ENCODE assay signal across 15 cellular contexts in genomic region chr11:10019906-10020682, GRCh38.
A peak's percentile ranks its signal among the peaks of the same experiment; 100 is the strongest.
DNase-seq lines count a peak whose midpoint lies in the region; ATAC-seq and TF ChIP-seq lines count a peak whose summit lies in the region.
"Had no signal": no experiment of that assay in that cellular context is flagged by ENCODE, and none has a peak within 500 bp of the region (broad histone marks: within the 10 kb centered on the region; RNA-seq: fewer than 3 reads in every experiment).

No MANE protein-coding gene starts in this region.

- no peak for TF ChIP-seq CTCF in mammary epithelial cell (conservative IDR thresholded peaks at IDR 0.05 in 1 of 2, IDR thresholded peaks at IDR 0.05 in 1 of 2; ENCODE audit: extremely low read depth in 1 of 2, insufficient read depth in 1 of 2, low read depth in 1 of 2, low read length in 2 of 2)
- no peak for TF ChIP-seq CTCF in progenitor cell of endocrine pancreas (IDR thresholded peaks at IDR 0.05; ENCODE audit: unreplicated experiment)
- TF ChIP-seq CTCF in CD8-positive, alpha-beta T cell (IDR thresholded peaks at IDR 0.05) = no peak
- no peak for TF ChIP-seq CTCF in GM10266 (IDR thresholded peaks at IDR 0.05; ENCODE audit: control insufficient read depth, insufficient read depth, low read depth, missing control alignments)

- H4K20me1 ChIP-seq in Karpas-422 (ENCODE audit: insufficient read depth, low read depth, low read length) = no peaks in the 10 kb centered on the region
- no peaks in the 10 kb centered on the region for H4K20me1 ChIP-seq in mammary epithelial cell (ENCODE audit: insufficient read depth, low read length)

- H3K27me3 Mint-ChIP-seq in progenitor cell of endocrine pancreas = no peaks in the 10 kb centered on the region
- no peaks in the 10 kb centered on the region for H3K27me3 Mint-ChIP-seq in CD8-positive, alpha-beta T cell (ENCODE audit: low read depth)
- H3K27me3 Mint-ChIP-seq: activated naive CD8-positive, alpha-beta T cell treated with anti-CD3 and anti-CD28 coated beads, Interleukin-2, amount 10 ng/mL, durations not matched to agents 7 days and 5 days had no signal

- H3K36me3 Mint-ChIP-seq in progenitor cell of endocrine pancreas (ENCODE audit: insufficient read depth) = peaks cover 6% of the 10 kb centered on the region
- peaks cover 10% of the 10 kb centered on the region for H3K36me3 Mint-ChIP-seq in CD8-positive, alpha-beta T cell
- H3K36me3 Mint-ChIP-seq: activated naive CD8-positive, alpha-beta T cell treated with anti-CD3 and anti-CD28 coated beads, Interleukin-2, amount 10 ng/mL, durations not matched to agents 7 days and 5 days; CD4-positive, CD25-positive, alpha-beta regulatory T cell had no signal

- CTCF ChIA-PET in mammary epithelial cell (lab: Charles Lee; ENCODE audit: low non-redundant PET) = interaction anchor here (0.9 kb wide), 1 partner anchor 285 kb away, joined by 3 read pairs; the partner anchor contains the start of gene ADM
- CTCF ChIA-PET in CD8-positive, alpha-beta T cell (lab: Charles Lee) = no interaction called here

- peaks cover 27% of the 10 kb centered on the region for H3K4me1 Mint-ChIP-seq in progenitor cell of endocrine pancreas (ENCODE audit: low read depth)
- peaks cover 14% of the 10 kb centered on the region for H3K4me1 Mint-ChIP-seq in CD8-positive, alpha-beta T cell (ENCODE audit: low read depth)

- H3K4me3 Mint-ChIP-seq in progenitor cell of endocrine pancreas (ENCODE audit: low read depth) = no peak overlapping the region
- no peak overlapping the region for H3K4me3 Mint-ChIP-seq in CD8-positive, alpha-beta T cell
- H3K4me3 Mint-ChIP-seq: activated naive CD8-positive, alpha-beta T cell treated with anti-CD3 and anti-CD28 coated beads, Interleukin-2, amount 10 ng/mL, durations not matched to agents 7 days and 5 days; CD4-positive, CD25-positive, alpha-beta regulatory T cell had no signal

- H3K4me3 ChIP-seq in Karpas-422 (ENCODE audit: low read length) (no peak overlapping the region), mammary epithelial cell (replicated peaks in 1 of 3; ENCODE audit: insufficient read depth in 1 of 3, low read depth in 2 of 3, low read length in 3 of 3) (no peak overlapping the region)
- no peak overlapping the region for H3K4me3 ChIP-seq in CD8-positive, alpha-beta T cell (ENCODE audit: low read depth, low read length)
- H3K4me3 ChIP-seq: right atrium auricular region had no signal

- 54% methylated on average over 7 of the region's 7 CpGs for whole genome bisulfite sequencing in mammary epithelial cell (ENCODE audit: low coverage, missing lambda C conversion rate)

- dilution Hi-C loops in mammary epithelial cell (cut with HindIII; ENCODE audit: low sequenced_read_pairs) = no loop called here

- intact Hi-C loops in mammary epithelial cell (cut with micrococcal nuclease) = no loop called here
- intact Hi-C loops in CD8-positive, alpha-beta T cell (cut with DNase I, micrococcal nuclease) = no loop called here

- no peak overlapping the region for H3K9ac ChIP-seq in Karpas-422 (ENCODE audit: low read length)
- H3K9ac ChIP-seq in mammary epithelial cell (ENCODE audit: insufficient read depth, low read length) = no peak overlapping the region

- no peaks in the 10 kb centered on the region for H3K27me3 ChIP-seq in Karpas-422 (ENCODE audit: low read length)
- no peaks in the 10 kb centered on the region for H3K27me3 ChIP-seq in mammary epithelial cell (ENCODE audit: insufficient read depth, low read length)
- H3K27me3 ChIP-seq in CD8-positive, alpha-beta T cell (ENCODE audit: insufficient read depth, low read length) = no peaks in the 10 kb centered on the region
- H3K27me3 ChIP-seq: right atrium auricular region had no signal

- no peaks in the 10 kb centered on the region for H3K9me3 Mint-ChIP-seq in progenitor cell of endocrine pancreas (ENCODE audit: low read depth)
- H3K9me3 Mint-ChIP-seq in CD8-positive, alpha-beta T cell = no peaks in the 10 kb centered on the region

- ATAC-seq in CD8-positive, alpha-beta T cell = no peak

- no TSS peak for BruUV-seq in mammary epithelial cell (replicated peaks; lab: Mats Ljungman, UMichigan)

- H3K4me2 ChIP-seq in Karpas-422 (ENCODE audit: low read depth, low read length, poor library complexity, severe bottlenecking) (no peak overlapping the region), mammary epithelial cell (ENCODE audit: insufficient read depth, low read depth, low read length) (no peak overlapping the region)

- no peaks in the 10 kb centered on the region for H3K79me2 ChIP-seq in Karpas-422 (ENCODE audit: low read length)
- no peaks in the 10 kb centered on the region for H3K79me2 ChIP-seq in mammary epithelial cell (ENCODE audit: insufficient read depth, low read length)

- peak; percentile 55 for DNase-seq in DMS79 treated with DMSO at 0.1 percent for 48 hours (lab: John Stamatoyannopoulos, UW)
- DNase-seq in Karpas-422 = peak; percentile 40
- no peak for DNase-seq in mammary epithelial cell
- DNase-seq in progenitor cell of endocrine pancreas (ENCODE audit: low spot score, unreplicated experiment) = no peak
- no peak for DNase-seq in NOMO-1 treated with dmso at 0.1 percent for 144 hours (lab: John Stamatoyannopoulos, UW; ENCODE audit: unreplicated experiment)
- DNase-seq in CD8-positive, alpha-beta T cell = no peak
- no peak for DNase-seq in GM10266 (ENCODE audit: extremely low spot score)
- DNase-seq: activated CD4-positive, CD25-positive, alpha-beta regulatory T cell; activated CD8-positive, alpha-beta memory T cell treated with anti-CD3 and anti-CD28 coated beads, Interleukin-2, amount 50 U/mL, for 4 hours; activated naive CD8-positive, alpha-beta T cell treated with anti-CD3 and anti-CD28 coated beads, Interleukin-2, amount 10 ng/mL, durations not matched to agents 7 days and 5 days; CD4-positive, CD25-positive, alpha-beta regulatory T cell; central memory CD4-positive, alpha-beta T cell; kidney; stimulated activated CD4-positive, alpha-beta T cell treated with anti-CD3 and anti-CD28 coated beads, Interleukin-2, amount 100 ng/mL, for 48 hours had no signal

- peak overlapping the region; percentile 90 for H3K27ac Mint-ChIP-seq in progenitor cell of endocrine pancreas
- no peak overlapping the region for H3K27ac Mint-ChIP-seq in CD8-positive, alpha-beta T cell
- H3K27ac Mint-ChIP-seq: activated naive CD8-positive, alpha-beta T cell treated with anti-CD3 and anti-CD28 coated beads, Interleukin-2, amount 10 ng/mL, durations not matched to agents 7 days and 5 days; CD4-positive, CD25-positive, alpha-beta regulatory T cell had no signal

- POLR2A ChIA-PET in CD8-positive, alpha-beta T cell (lab: Charles Lee) = interaction anchor here (0.6 kb wide), 1 partner anchor 828 kb away, joined by 4 read pairs; no protein-coding TSS in a partner anchor

- no peak overlapping the region for H2AFZ ChIP-seq in Karpas-422 (ENCODE audit: low read length)
- peak overlapping the region; percentile 6 for H2AFZ ChIP-seq in mammary epithelial cell (ENCODE audit: low read depth, low read length)

- in situ Hi-C loops in mammary epithelial cell (cut with MboI; ENCODE audit: low sequenced_read_pairs in 2 of 2) = no loop called here

- H3K4me1 ChIP-seq in Karpas-422 (ENCODE audit: low read length) (no peaks in the 10 kb centered on the region), mammary epithelial cell (ENCODE audit: insufficient read depth, low read length) (no peaks in the 10 kb centered on the region)
- H3K4me1 ChIP-seq in CD8-positive, alpha-beta T cell (ENCODE audit: insufficient read depth, low read length) = peaks cover 6% of the 10 kb centered on the region
- H3K4me1 ChIP-seq: right atrium auricular region had no signal

- H3K9me3 ChIP-seq in Karpas-422 (ENCODE audit: low read length) (no peaks in the 10 kb centered on the region), mammary epithelial cell (replicated peaks; ENCODE audit: insufficient read depth, low read length) (no peaks in the 10 kb centered on the region)
- H3K9me3 ChIP-seq in CD8-positive, alpha-beta T cell (ENCODE audit: low read length) = no peaks in the 10 kb centered on the region
- H3K9me3 ChIP-seq: right atrium auricular region had no signal

- no peak overlapping the region for H3K27ac ChIP-seq in Karpas-422 (ENCODE audit: low read length)
- no peak overlapping the region for H3K27ac ChIP-seq in mammary epithelial cell (ENCODE audit: insufficient read depth, low read depth, low read length)
- H3K27ac ChIP-seq in CD8-positive, alpha-beta T cell (ENCODE audit: low read depth, low read length) = no peak overlapping the region
- H3K27ac ChIP-seq: right atrium auricular region had no signal

- H3K9me2 ChIP-seq in Karpas-422 (replicated peaks; ENCODE audit: insufficient read depth, low read length) = no peaks in the 10 kb centered on the region

- H3K36me3 ChIP-seq in Karpas-422 (ENCODE audit: insufficient read depth, low read length) (no peaks in the 10 kb centered on the region), mammary epithelial cell (ENCODE audit: insufficient read depth, low read length) (no peaks in the 10 kb centered on the region)
- no peaks in the 10 kb centered on the region for H3K36me3 ChIP-seq in CD8-positive, alpha-beta T cell (ENCODE audit: insufficient read depth, low read length)
- H3K36me3 ChIP-seq: right atrium auricular region had no signal

Comparison
In these comparisons a context has a peak if more than half of its experiments do, and no peak if none do; other contexts are left out.
1. DNase-seq: peak in DMS79 treated with DMSO at 0.1 percent for 48 hours (single experiment) and Karpas-422 (single experiment); none in mammary epithelial cell (single experiment), progenitor cell of endocrine pancreas (single experiment), NOMO-1 treated with dmso at 0.1 percent for 144 hours (single experiment), CD8-positive, alpha-beta T cell (0 of 7) and GM10266 (single experiment).